Comparison of ENCODE assay signal across 8 cellular contexts in the genomic region with DNA sequence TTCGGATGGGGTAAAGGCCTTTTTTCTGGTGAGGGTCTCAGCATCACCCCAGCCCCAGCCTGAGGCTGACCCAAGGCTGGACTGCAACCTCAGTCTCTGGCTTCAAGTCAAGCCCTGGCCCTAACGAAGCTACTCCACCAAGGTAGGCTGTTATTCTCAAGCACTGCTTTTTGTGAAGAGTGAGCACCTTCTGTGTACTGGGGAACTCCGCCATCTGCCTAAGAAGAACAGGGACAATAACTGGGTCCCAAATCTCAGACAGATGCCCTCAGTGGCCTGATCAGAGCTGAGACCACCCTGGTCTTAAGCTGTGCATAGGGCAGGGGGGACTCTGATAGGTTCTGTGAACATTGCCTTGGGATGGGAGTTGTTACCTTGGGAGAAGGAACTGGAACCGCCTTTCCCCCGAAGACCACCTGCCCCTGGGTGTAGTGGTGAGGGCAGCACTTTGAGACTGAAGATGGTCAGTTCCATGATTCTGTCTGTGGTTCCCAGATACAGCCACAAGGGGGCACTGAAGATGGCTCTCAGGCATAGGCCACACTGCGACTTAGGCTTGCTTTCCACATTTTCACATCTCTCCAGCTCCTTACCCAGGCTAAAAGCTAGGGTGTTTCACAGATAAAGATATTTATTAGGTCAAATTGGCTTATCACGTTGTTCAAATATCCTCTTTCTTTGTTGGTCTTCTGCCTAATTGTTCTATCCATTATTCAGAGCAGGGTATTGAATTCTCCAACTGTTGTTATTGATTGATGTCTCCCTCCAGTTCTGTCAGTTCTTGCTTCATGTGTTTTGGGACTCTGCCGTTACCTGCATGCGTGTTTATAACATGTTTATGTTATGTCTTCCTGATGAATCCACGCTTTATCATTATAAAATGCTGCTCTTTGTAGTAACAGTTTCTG. TPM values are rescaled to one million over a fixed set of nuclear protein-coding genes. Genes with fewer than 3 reads are reported as not detected.
DNase-seq lines count a peak whose midpoint lies in the region; ATAC-seq and TF ChIP-seq lines count a peak whose summit lies in the region.

No MANE protein-coding gene starts in this region.

- DNase-seq in AG20443 (ENCODE audit: low spot score) (peak; percentile 87), HT1080 (ENCODE audit: low read depth) (peak; percentile 62), RKO (ENCODE audit: low spot score) (peak; percentile 65), fibroblast of peridontal ligament (ENCODE audit: extremely low read depth) (peak; percentile 79), neural progenitor cell (ENCODE audit: low spot score) (peak; percentile 76)
- peak; percentile 71 to 79 for DNase-seq in activated T-cell treated with anti-CD3 and anti-CD28 coated beads, Interleukin-2, amount 50 U/mL, for 72 hours

- H3K4me1 ChIP-seq in neural progenitor cell (no peaks in the 10 kb centered on the region), subcutaneous abdominal adipose tissue (ENCODE audit: control insufficient read depth in 5 of 5, insufficient read depth in 5 of 5, low read length in 5 of 5) (peaks cover 2 to 26% (median 23%) of the 10 kb centered on the region in 5 donors)

- no peaks in the 10 kb centered on the region for H3K9me3 Mint-ChIP-seq in activated T-cell treated with anti-CD3 and anti-CD28 coated beads, Interleukin-2, amount 50 U/mL, for 72 hours
- no peaks in the 10 kb centered on the region for H3K9me3 Mint-ChIP-seq in neural progenitor cell

- no peaks in the 10 kb centered on the region for H4K20me1 ChIP-seq in neural progenitor cell (ENCODE audit: low read depth)

- peaks cover 7% of the 10 kb centered on the region for H3K4me1 Mint-ChIP-seq in activated T-cell treated with anti-CD3 and anti-CD28 coated beads, Interleukin-2, amount 50 U/mL, for 72 hours (ENCODE audit: low read depth)
- H3K4me1 Mint-ChIP-seq in neural progenitor cell: no peaks in the 10 kb centered on the region

- no peak overlapping the region for H3K4me3 ChIP-seq in neural progenitor cell
- H3K4me3 ChIP-seq in subcutaneous abdominal adipose tissue (ENCODE audit: low read depth in 1 of 5, low read length in 5 of 5): no peak overlapping the region

- peak overlapping the region; percentile 58 for H2AFZ ChIP-seq in neural progenitor cell (replicated peaks)

- H3F3A ChIP-seq in neural progenitor cell (ENCODE audit: low read depth): no peaks in the 10 kb centered on the region

- H3K27ac ChIP-seq in neural progenitor cell: no peak overlapping the region
- H3K27ac ChIP-seq in subcutaneous abdominal adipose tissue (ENCODE audit: low read depth, low read length): peak overlapping the region; percentile 15

- peak; percentile 91 for TF ChIP-seq CTCF in neural progenitor cell (IDR thresholded peaks at IDR 0.05)

- H3K4me3 Mint-ChIP-seq in activated T-cell treated with anti-CD3 and anti-CD28 coated beads, Interleukin-2, amount 50 U/mL, for 72 hours: no peak overlapping the region
- H3K4me3 Mint-ChIP-seq in neural progenitor cell: no peak overlapping the region

- H3K9ac ChIP-seq in neural progenitor cell (no peak overlapping the region), subcutaneous abdominal adipose tissue (ENCODE audit: low read length in 5 of 5) (peak overlapping the region in 3 of 5 donors; percentile 8 to 26 (median 25))

- no peaks in the 10 kb centered on the region for H3K36me3 Mint-ChIP-seq in activated T-cell treated with anti-CD3 and anti-CD28 coated beads, Interleukin-2, amount 50 U/mL, for 72 hours (ENCODE audit: insufficient read depth in 2 of 2)
- H3K36me3 Mint-ChIP-seq in neural progenitor cell: no peaks in the 10 kb centered on the region

- H3K4me2 ChIP-seq in neural progenitor cell: no peak overlapping the region

- no peaks in the 10 kb centered on the region for H3K9me3 ChIP-seq in neural progenitor cell (ENCODE audit: low read depth)
- no peaks in the 10 kb centered on the region for H3K9me3 ChIP-seq in subcutaneous abdominal adipose tissue (ENCODE audit: control insufficient read depth in 5 of 5, low read length in 5 of 5)

- ATAC-seq in GM19025 (IDR thresholded peaks at IDR 0.05; ENCODE audit: low read depth, unreplicated experiment): peak; percentile 61
- ATAC-seq in activated T-cell treated with anti-CD3 and anti-CD28 coated beads, Interleukin-2, amount 50 U/mL, for 72 hours (replicated peaks in 1 of 2): peak; percentile 86

- peak overlapping the region; percentile 39 for H3K27ac Mint-ChIP-seq in activated T-cell treated with anti-CD3 and anti-CD28 coated beads, Interleukin-2, amount 50 U/mL, for 72 hours
- H3K27ac Mint-ChIP-seq in neural progenitor cell: no peak overlapping the region

- H3K27me3 ChIP-seq in neural progenitor cell (no peaks in the 10 kb centered on the region), subcutaneous abdominal adipose tissue (ENCODE audit: control insufficient read depth in 5 of 5, insufficient read depth in 4 of 5, low read length in 5 of 5) (no peaks in the 10 kb centered on the region)

- H3K27me3 Mint-ChIP-seq in activated T-cell treated with anti-CD3 and anti-CD28 coated beads, Interleukin-2, amount 50 U/mL, for 72 hours (ENCODE audit: low read depth): no peaks in the 10 kb centered on the region
- peaks cover 6% of the 10 kb centered on the region for H3K27me3 Mint-ChIP-seq in neural progenitor cell (ENCODE audit: insufficient read depth, low read depth)

- H3K36me3 ChIP-seq in neural progenitor cell (no peaks in the 10 kb centered on the region), subcutaneous abdominal adipose tissue (ENCODE audit: control insufficient read depth in 5 of 5, insufficient read depth in 5 of 5, low read length in 5 of 5) (peaks cover 0 to 43% (median 30%) of the 10 kb centered on the region in 5 donors)

- H3K79me2 ChIP-seq in neural progenitor cell (ENCODE audit: low read depth): no peaks in the 10 kb centered on the region

RNA-seq across cellular contexts. Expression of a gene that starts 11.8 kb away (rescaled TPM):
- 12.3 and 14.0 TPM in 2 replicates for total RNA-seq in HT1080 (2014; rRNA removed; shearing (Covaris generic))
- 15.8 and 17.4 TPM in 2 replicates for polyA plus RNA-seq in HT1080 (2015; cell fraction: cytosol; rRNA removed)
- 11.4 and 12.1 TPM in 2 replicates for polyA plus RNA-seq in HT1080 (2015; cell fraction: nucleus; rRNA removed)
- total RNA-seq in activated T-cell treated with anti-CD3 and anti-CD28 coated beads, Interleukin-2, amount 50 U/mL, for 72 hours: 10 to 100 TPM; 18.6 to 20.7 TPM
- 30.6 and 34.0 TPM in 2 replicates for total RNA-seq in neural progenitor cell (ENCODE audit: low replicate concordance)

RNA-seq across cellular contexts. Expression of a gene that starts 34.6 kb away (rescaled TPM):
- total RNA-seq in HT1080 (2014; rRNA removed; shearing (Covaris generic)): 4.9 and 5.9 TPM in 2 replicates
- polyA plus RNA-seq in HT1080 (2015; cell fraction: cytosol; rRNA removed): 7.6 and 8.5 TPM in 2 replicates
- polyA plus RNA-seq in HT1080 (2015; cell fraction: nucleus; rRNA removed): 2.4 and 4.6 TPM in 2 replicates
- 1 to 10 TPM; 2.8 to 3.4 TPM for total RNA-seq in activated T-cell treated with anti-CD3 and anti-CD28 coated beads, Interleukin-2, amount 50 U/mL, for 72 hours
- total RNA-seq in neural progenitor cell (ENCODE audit: low replicate concordance): 1.7 and 4.4 TPM in 2 replicates
